23 cellular contexts compared by ENCODE assay signal in genomic region chr1:18682375-18682774, GRCh38. TPM values are rescaled to one million over a fixed set of nuclear protein-coding genes. Genes with fewer than 3 reads are reported as not detected.
"Had no signal": no experiment of that assay in that cellular context is flagged by ENCODE, and none has a peak within 500 bp of the region (broad histone marks: within the 10 kb centered on the region; RNA-seq: fewer than 3 reads in every experiment).

No MANE protein-coding gene starts in this region.

- ATAC-seq: activated CD8-positive, alpha-beta memory T cell treated with anti-CD3 and anti-CD28 coated beads, Interleukin-2, amount 10 ng/mL, durations not matched to agents 7 days and 5 days; Panc1; Right ventricle myocardium inferior; SK-N-SH treated with all-trans-retinoic acid at 6 μM for 48 hours had no signal

- DNase-seq: activated CD4-positive, alpha-beta T cell treated with anti-CD3 and anti-CD28 coated beads for 48 hours; activated CD4-positive, alpha-beta T cell treated with anti-CD3 and anti-CD28 coated beads, Interleukin-2, amount 50 U/mL, for 48 hours; activated CD4-positive, CD25-positive, alpha-beta regulatory T cell treated with anti-CD3 and anti-CD28 coated beads, Interleukin-2, amount 50 U/mL, for 72 hours; activated CD8-positive, alpha-beta memory T cell treated with anti-CD3 and anti-CD28 coated beads, Interleukin-2, amount 10 ng/mL, durations not matched to agents 7 days and 5 days; activated effector memory CD4-positive, alpha-beta T cell treated with Interleukin-2 at 50 U/mL for 16 hours; activated naive CD4-positive, alpha-beta T cell; activated T-cell treated with anti-CD3 and anti-CD28 coated beads, Interleukin-2, amount 50 U/mL, for 24 hours; Kasumi-1; NCI-H1930; NCI-H2171; NCI-H2227 treated with DMSO at 0.1 percent for 48 hours; NCI-H446 treated with DMSO at 0.1 percent for 48 hours; NCI-H524 treated with DMSO at 0.1 percent for 48 hours; NCI-H748 treated with DMSO at 0.1 percent for 48 hours; NK-92 treated with Interleukin-12 subunit alpha and Interleukin-12 subunit beta, amount 100 ng/mL, for 24 hours; OCI-M1; RPMI8226; SW 1271 had no signal

- FAIRE-seq: astrocyte had no signal

RNA-seq across cellular contexts. Expression of gene PAX7, which starts 51.7 kb away (rescaled TPM):
- total RNA-seq: activated CD8-positive, alpha-beta memory T cell treated with anti-CD3 and anti-CD28 coated beads, Interleukin-2, amount 10 ng/mL, durations not matched to agents 7 days and 5 days; activated T-helper 1 cell treated with anti-CD3 and anti-CD28 coated beads, Interleukin-12 subunit alpha, Interleukin-12 subunit beta, Interleukin-2, Interleukin-4 antibody, amounts not matched to agents 30 ng/mL and 10 ng/mL and 1 ng/mL, durations not matched to agents 14 hours and 24 hours and 36 hours; Right ventricle myocardium inferior had no signal
